ENCODE assay signal across 8 cellular contexts in genomic region chr19:43574424-43575155, GRCh38. TPM values are rescaled to one million over a fixed set of nuclear protein-coding genes. Genes with fewer than 3 reads are reported as not detected.
DNase-seq lines count a peak whose midpoint lies in the region; ATAC-seq, FAIRE-seq and TF ChIP-seq lines count a peak whose summit lies in the region.

No MANE protein-coding gene starts in this region.

- no peaks in the 10 kb centered on the region for H3K9me3 ChIP-seq in small intestine (ENCODE audit: control insufficient read depth, low read depth)

- peak overlapping the region; percentile 92 for H3K27ac Mint-ChIP-seq in activated CD8-positive, alpha-beta memory T cell treated with anti-CD3 and anti-CD28 coated beads, Interleukin-2, amount 10 ng/mL, durations not matched to agents 7 days and 5 days
- H3K27ac Mint-ChIP-seq in glutamatergic neuron (ENCODE audit: unreplicated experiment) = peak overlapping the region; percentile 96

- peak overlapping the region; percentile 88 for H3K27ac ChIP-seq in VCaP
- peak overlapping the region in 1 of 2 donors; percentile 79 for H3K27ac ChIP-seq in small intestine (ENCODE audit: low read depth in 1 of 2, low read length in 1 of 2)

- 22 to 33% (median 27%) methylated on average over 12 of the region's 12 CpGs for WGBS in small intestine, 3 donors

- H3K4me3 Mint-ChIP-seq in activated CD8-positive, alpha-beta memory T cell treated with anti-CD3 and anti-CD28 coated beads, Interleukin-2, amount 10 ng/mL, durations not matched to agents 7 days and 5 days = peak overlapping the region; percentile 95
- H3K4me3 Mint-ChIP-seq in glutamatergic neuron (ENCODE audit: unreplicated experiment) = peak overlapping the region; percentile 100

- ATAC-seq in activated CD8-positive, alpha-beta memory T cell treated with anti-CD3 and anti-CD28 coated beads, Interleukin-2, amount 10 ng/mL, durations not matched to agents 7 days and 5 days = no peak
- ATAC-seq in HG03439 (IDR thresholded peaks at IDR 0.05; ENCODE audit: unreplicated experiment) = no peak
- ATAC-seq in GM19395 (IDR thresholded peaks at IDR 0.05; ENCODE audit: unreplicated experiment) = no peak

- CTCF ChIA-PET in activated CD8-positive, alpha-beta memory T cell treated with anti-CD3 and anti-CD28 coated beads, Interleukin-2, amount 10 ng/mL, durations not matched to agents 7 days and 5 days (lab: Charles Lee) = interaction anchor here (0.7 to 3.0 kb wide), 10 partner anchors 10 to 128 kb away, joined by 3 to 38 read pairs (median 3); partner anchors contain the start of genes IRGQ, ZNF575 and ZNF576

- no peaks in the 10 kb centered on the region for H3K27me3 ChIP-seq in small intestine (ENCODE audit: control insufficient read depth in 2 of 2, insufficient read depth in 2 of 2, low read length in 2 of 2)

- FAIRE-seq in small intestine (lab: Jason Lieb, UNC) = no peak

- TF ChIP-seq CTCF in VCaP (conservative IDR thresholded peaks at IDR 0.05) (no peak), glutamatergic neuron (IDR thresholded peaks at IDR 0.05; ENCODE audit: partially characterized antibody, unreplicated experiment) (no peak)

- peaks cover 43% of the 10 kb centered on the region for H3K4me1 Mint-ChIP-seq in activated CD8-positive, alpha-beta memory T cell treated with anti-CD3 and anti-CD28 coated beads, Interleukin-2, amount 10 ng/mL, durations not matched to agents 7 days and 5 days
- H3K4me1 Mint-ChIP-seq in glutamatergic neuron (ENCODE audit: low read depth, unreplicated experiment) = peaks cover 18% of the 10 kb centered on the region

- H3K9me3 Mint-ChIP-seq in activated CD8-positive, alpha-beta memory T cell treated with anti-CD3 and anti-CD28 coated beads, Interleukin-2, amount 10 ng/mL, durations not matched to agents 7 days and 5 days (ENCODE audit: low read depth) = no peaks in the 10 kb centered on the region
- H3K9me3 Mint-ChIP-seq in glutamatergic neuron (ENCODE audit: unreplicated experiment) = peaks cover 17% of the 10 kb centered on the region

- H3K4me3 ChIP-seq in small intestine (ENCODE audit: low read depth in 1 of 2, low read length in 2 of 2) = peak overlapping the region; percentile 38 to 85

- no peaks in the 10 kb centered on the region for H3K4me1 ChIP-seq in small intestine (ENCODE audit: control insufficient read depth in 2 of 2, insufficient read depth in 1 of 2, low read depth in 1 of 2, low read length in 1 of 2)

- no peak for DNase-seq in activated CD8-positive, alpha-beta memory T cell treated with anti-CD3 and anti-CD28 coated beads, Interleukin-2, amount 10 ng/mL, durations not matched to agents 7 days and 5 days
- no peak for DNase-seq in activated CD8-positive, alpha-beta memory T cell treated with anti-CD3 and anti-CD28 coated beads, Interleukin-2, amount 50 U/mL, for 48 hours
- DNase-seq in glutamatergic neuron (no peak), small intestine (no peak), KG1 (lab: John Stamatoyannopoulos, UW) (no peak)

- peaks cover 5% of the 10 kb centered on the region for H3K36me3 Mint-ChIP-seq in activated CD8-positive, alpha-beta memory T cell treated with anti-CD3 and anti-CD28 coated beads, Interleukin-2, amount 10 ng/mL, durations not matched to agents 7 days and 5 days
- no peaks in the 10 kb centered on the region for H3K36me3 Mint-ChIP-seq in glutamatergic neuron (ENCODE audit: unreplicated experiment)

- H3K27me3 Mint-ChIP-seq in activated CD8-positive, alpha-beta memory T cell treated with anti-CD3 and anti-CD28 coated beads, Interleukin-2, amount 10 ng/mL, durations not matched to agents 7 days and 5 days = no peaks in the 10 kb centered on the region
- H3K27me3 Mint-ChIP-seq in glutamatergic neuron (ENCODE audit: unreplicated experiment) = peaks cover 8% of the 10 kb centered on the region

- peaks cover 0 to 2% of the 10 kb centered on the region in 2 donors for H3K36me3 ChIP-seq in small intestine (ENCODE audit: control insufficient read depth in 2 of 2, insufficient read depth in 2 of 2, low read length in 2 of 2)

RNA-seq across cellular contexts. Expression of gene XRCC1, which starts 0.7 kb away (rescaled TPM):
- 10 to 100 TPM; 47.7 to 50.6 TPM for total RNA-seq in activated CD8-positive, alpha-beta memory T cell treated with anti-CD3 and anti-CD28 coated beads, Interleukin-2, amount 10 ng/mL, durations not matched to agents 7 days and 5 days
- 39.5 TPM for total RNA-seq in glutamatergic neuron (ENCODE audit: unreplicated experiment)
- polyA plus RNA-seq in small intestine = 10 to 100 TPM in 2 of 3 donors, 1 to 10 TPM in 1; 9.7 to 19.5 (median 12.5) TPM

RNA-seq across cellular contexts. Expression of gene PINLYP, which starts 1.0 kb away (rescaled TPM):
- total RNA-seq in activated CD8-positive, alpha-beta memory T cell treated with anti-CD3 and anti-CD28 coated beads, Interleukin-2, amount 10 ng/mL, durations not matched to agents 7 days and 5 days = 10 to 100 TPM; 16.8 to 19.7 TPM
- total RNA-seq in glutamatergic neuron (ENCODE audit: unreplicated experiment) = 0.96 TPM
- 1 to 10 TPM; 5.1 to 9.9 (median 8.3) TPM for polyA plus RNA-seq in small intestine

RNA-seq across cellular contexts. Expression of gene IRGQ, which starts 21.3 kb away (rescaled TPM):
- 10 to 100 TPM; 12.9 to 23.0 TPM for total RNA-seq in activated CD8-positive, alpha-beta memory T cell treated with anti-CD3 and anti-CD28 coated beads, Interleukin-2, amount 10 ng/mL, durations not matched to agents 7 days and 5 days
- total RNA-seq in glutamatergic neuron (ENCODE audit: unreplicated experiment) = 184 TPM
- polyA plus RNA-seq in small intestine = 1 to 10 TPM; 2.0 to 5.6 (median 2.2) TPM

RNA-seq across cellular contexts. Expression of gene ZNF576, which starts 21.8 kb away (rescaled TPM):
- total RNA-seq in activated CD8-positive, alpha-beta memory T cell treated with anti-CD3 and anti-CD28 coated beads, Interleukin-2, amount 10 ng/mL, durations not matched to agents 7 days and 5 days = 10 to 100 TPM; 18.6 to 21.3 TPM
- 15.0 TPM for total RNA-seq in glutamatergic neuron (ENCODE audit: unreplicated experiment)
- polyA plus RNA-seq in small intestine = 10 to 100 TPM; 14.9 to 24.2 (median 19.5) TPM

RNA-seq across cellular contexts. Expression of gene SRRM5, which starts 37.3 kb away (rescaled TPM):
- total RNA-seq in activated CD8-positive, alpha-beta memory T cell treated with anti-CD3 and anti-CD28 coated beads, Interleukin-2, amount 10 ng/mL, durations not matched to agents 7 days and 5 days = under 1 TPM; 0.37 to 0.79 TPM
- total RNA-seq in glutamatergic neuron (ENCODE audit: unreplicated experiment) = 0.51 TPM
- polyA plus RNA-seq in small intestine = under 1 TPM; 0.27 to 0.67 (median 0.31) TPM
